In the genomic region with DNA sequence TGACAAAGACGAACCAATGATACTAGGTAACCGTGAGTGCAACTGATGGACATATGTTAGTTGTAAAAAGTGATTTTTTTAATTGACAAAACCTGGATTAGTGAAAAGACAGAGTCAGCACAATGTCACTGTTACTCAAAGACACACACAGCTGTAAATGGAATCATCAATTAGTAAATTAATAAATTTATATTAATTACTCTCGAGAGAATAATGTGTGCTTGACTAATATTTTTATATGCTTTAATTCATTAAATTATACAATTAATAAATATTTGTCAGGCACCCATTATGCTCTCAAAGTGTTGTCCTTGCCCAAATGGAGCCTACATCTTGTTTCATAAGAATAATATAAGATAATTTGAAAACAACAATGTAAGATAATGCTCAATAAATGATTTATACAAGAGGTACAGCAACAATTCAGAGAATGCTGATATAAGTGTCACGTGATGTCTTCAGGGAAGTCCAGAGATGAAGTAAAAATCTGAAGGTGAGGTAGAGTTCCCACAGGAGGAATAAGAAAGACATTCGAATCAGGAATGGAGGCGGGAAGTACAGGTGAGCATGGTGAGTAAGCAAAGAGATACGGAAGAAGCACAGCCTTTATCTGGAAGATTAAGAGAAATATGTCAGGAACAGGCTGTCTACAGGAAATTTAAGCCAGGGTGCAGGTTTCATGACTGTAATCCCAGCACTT, we compare ENCODE assay signal across 15 cellular contexts.
"Had no signal": no experiment of that assay in that cellular context is flagged by ENCODE, and none has a peak within 500 bp of the region (broad histone marks: within the 10 kb centered on the region; RNA-seq: fewer than 3 reads in every experiment).

No MANE protein-coding gene starts in this region.

- H3K27me3 ChIP-seq: ascending aorta, colonic mucosa, neutrophil, spleen, testis had no signal

- H3K4me1 ChIP-seq: ascending aorta, colonic mucosa, lower lobe of right lung, testis had no signal

- DNase-seq: activated CD4-positive, alpha-beta T cell treated with anti-CD3 and anti-CD28 coated beads for 4 hours; activated CD8-positive, alpha-beta memory T cell treated with anti-CD3 and anti-CD28 coated beads, Interleukin-2, amount 50 U/mL, for 48 hours; activated CD8-positive, alpha-beta T cell treated with anti-CD3 and anti-CD28 coated beads, Interleukin-2, amount 10 ng/mL, durations not matched to agents 7 days and 5 days; activated naive CD8-positive, alpha-beta T cell treated with anti-CD3 and anti-CD28 coated beads, Interleukin-2, amount 10 ng/mL, durations not matched to agents 7 days and 5 days; colonic mucosa; hippocampal formation; lower lobe of right lung; naive thymus-derived CD4-positive, alpha-beta T cell; right cardiac atrium; spleen; stimulated activated naive CD8-positive, alpha-beta T cell treated with anti-CD3 and anti-CD28 coated beads, Interleukin-15, Interleukin-2, amounts not matched to agents 100 U/mL and 50 U/mL, for 24 hours; testis; WERI-Rb-1 had no signal

- ATAC-seq: activated CD8-positive, alpha-beta T cell treated with anti-CD3 and anti-CD28 coated beads, Interleukin-2, amount 10 ng/mL, durations not matched to agents 7 days and 5 days; lower lobe of right lung; naive thymus-derived CD4-positive, alpha-beta T cell; right cardiac atrium had no signal

- H3K4me3 ChIP-seq: ascending aorta, colonic mucosa, lower lobe of right lung, spleen, testis had no signal

- H3K9me3 ChIP-seq: ascending aorta, colonic mucosa, lower lobe of right lung, neutrophil, spleen, testis had no signal

- H3K27ac ChIP-seq: ascending aorta, colonic mucosa, lower lobe of right lung, neutrophil, spleen, testis, WERI-Rb-1 had no signal

- H3K36me3 ChIP-seq: ascending aorta, colonic mucosa, lower lobe of right lung, neutrophil, spleen, WERI-Rb-1 had no signal
